Comparison of ENCODE assay signal across 18 cellular contexts in genomic region chr1:2603521-2604155, GRCh38. TPM values are rescaled to one million over a fixed set of nuclear protein-coding genes. Genes with fewer than 3 reads are reported as not detected.
"Had no signal": no experiment of that assay in that cellular context is flagged by ENCODE, and none has a peak within 500 bp of the region (broad histone marks: within the 10 kb centered on the region; RNA-seq: fewer than 3 reads in every experiment).

No MANE protein-coding gene starts in this region.

- H3K36me3 Mint-ChIP-seq: immature natural killer cell, T-cell had no signal

- H3K9me3 Mint-ChIP-seq: immature natural killer cell had no signal

- DNase-seq: activated CD4-positive, alpha-beta T cell treated with anti-CD3 and anti-CD28 coated beads, Interleukin-2, amount 10 ng/mL, durations not matched to agents 7 days and 5 days; activated CD8-positive, alpha-beta T cell treated with anti-CD3 and anti-CD28 coated beads, Interleukin-2, amount 10 ng/mL, durations not matched to agents 7 days and 5 days; activated naive CD4-positive, alpha-beta T cell treated with Interleukin-2 at 50 U/mL for 16 hours; activated T-cell treated with anti-CD3 and anti-CD28 coated beads, Interleukin-2, amount 50 U/mL, for 24 hours; cerebellar nuclear complex; effector CD4-positive, alpha-beta T cell; immature natural killer cell; naive B cell; stimulated activated CD4-positive, alpha-beta T cell treated with anti-CD3 and anti-CD28 coated beads, Interleukin-12 subunit alpha, Interleukin-12 subunit beta, amount 100 ng/mL, for 4 hours; stimulated activated CD4-positive, alpha-beta T cell treated with anti-CD3 and anti-CD28 coated beads, Interleukin-1b, Interleukin-23, amount 100 ng/mL, for 48 hours; stimulated activated naive CD4-positive, alpha-beta T cell treated with Interleukin-2 at 50 U/mL for 16 hours had no signal

- H3K4me1 Mint-ChIP-seq: activated CD4-positive, alpha-beta T cell treated with anti-CD3 and anti-CD28 coated beads, Interleukin-2, amount 10 ng/mL, durations not matched to agents 7 days and 5 days; immature natural killer cell; memory B cell; naive B cell; T-cell had no signal

- H3K4me3 Mint-ChIP-seq: activated CD4-positive, alpha-beta T cell treated with anti-CD3 and anti-CD28 coated beads, Interleukin-2, amount 10 ng/mL, durations not matched to agents 7 days and 5 days; activated CD8-positive, alpha-beta T cell treated with anti-CD3 and anti-CD28 coated beads, Interleukin-2, amount 10 ng/mL, durations not matched to agents 7 days and 5 days; activated T-cell treated with anti-CD3 and anti-CD28 coated beads, Interleukin-2, amount 50 U/mL, for 24 hours; immature natural killer cell; memory B cell; naive B cell; T-cell had no signal

- H3K27me3 Mint-ChIP-seq: activated T-cell treated with anti-CD3 and anti-CD28 coated beads, Interleukin-2, amount 50 U/mL, for 24 hours had no signal

- ATAC-seq: activated CD8-positive, alpha-beta T cell treated with anti-CD3 and anti-CD28 coated beads, Interleukin-2, amount 10 ng/mL, durations not matched to agents 7 days and 5 days; esophagus mucosa; gastroesophageal sphincter; mucosa of descending colon; T-cell had no signal

- H3K27ac Mint-ChIP-seq: activated CD4-positive, alpha-beta T cell treated with anti-CD3 and anti-CD28 coated beads, Interleukin-2, amount 10 ng/mL, durations not matched to agents 7 days and 5 days; activated CD8-positive, alpha-beta T cell treated with anti-CD3 and anti-CD28 coated beads, Interleukin-2, amount 10 ng/mL, durations not matched to agents 7 days and 5 days; activated T-cell treated with anti-CD3 and anti-CD28 coated beads, Interleukin-2, amount 50 U/mL, for 24 hours; activated T-helper 2 cell treated with anti-CD3 and anti-CD28 coated beads, Interferon-gamma antibody, Interleukin-2, Interleukin-4, amounts not matched to agents 10 μg/mL and 5 μg/mL and 100 μg/mL, durations not matched to agents 14 hours and 24 hours and 36 hours; immature natural killer cell; memory B cell; naive B cell had no signal

RNA-seq across cellular contexts. Expression of gene MMEL1, which starts 29.2 kb away (rescaled TPM):
- total RNA-seq: ascending aorta had no signal
